ENCODE assay signal across 1 cellular context in genomic region chr10:71223365-71224058, GRCh38.
TF ChIP-seq lines count a peak whose summit lies in the region.

No MANE protein-coding gene starts in this region.

TF ChIP-seq in K562, 482 proteins besides CTCF, POLR2A, EP300 and RAD21 (continued from another document and continues in another):
- TF ChIP-seq ILF3 (IDR thresholded peaks at IDR 0.05; ENCODE audit: borderline replicate concordance), result no peak
- TF ChIP-seq KAT7 (CRISPR knock-in tag; IDR thresholded peaks at IDR 0.05; ENCODE audit: borderline replicate concordance), result no peak
- TF ChIP-seq RBBP5 (IDR thresholded peaks at IDR 0.05; ENCODE audit: borderline replicate concordance, insufficient read depth, low read length, poor library complexity, severe bottlenecking), result no peak
- no peak for TF ChIP-seq SFPQ (IDR thresholded peaks at IDR 0.05; ENCODE audit: low read depth, low read length)
- TF ChIP-seq MYNN (IDR thresholded peaks at IDR 0.05), result 0 out of 2 replicates have a peak, but pooled peaks have one; percentile 24
- TF ChIP-seq MYNN (CRISPR knock-in tag; IDR thresholded peaks at IDR 0.05), result no peak
- no peak for TF ChIP-seq BCL6 (CRISPR knock-in tag; IDR thresholded peaks at IDR 0.05)
- no peak; the same call in 1 of the 2 replicates for TF ChIP-seq ZBTB1 (CRISPR knock-in tag; IDR thresholded peaks at IDR 0.05; ENCODE audit: borderline replicate concordance, low read depth)
- no peak for TF ChIP-seq FUS (optimal IDR thresholded peaks at IDR 0.05; ENCODE audit: low read depth, low read length)
- no peak for TF ChIP-seq TBP (optimal IDR thresholded peaks at IDR 0.05; ENCODE audit: low read depth, low read length)
- no peak for TF ChIP-seq ZC3H4 (CRISPR knock-in tag; IDR thresholded peaks at IDR 0.05; ENCODE audit: borderline replicate concordance)
- peak; percentile 86 for TF ChIP-seq TAL1 (IDR thresholded peaks at IDR 0.05)
- no peak for TF ChIP-seq MTF1 (CRISPR knock-in tag; IDR thresholded peaks at IDR 0.05; ENCODE audit: borderline replicate concordance)
- TF ChIP-seq ZBTB8A (IDR thresholded peaks at IDR 0.05; ENCODE audit: partially characterized antibody), result no peak
- TF ChIP-seq CCNT2 (IDR thresholded peaks at IDR 0.05; ENCODE audit: borderline replicate concordance, extremely low read depth, insufficient read length, low read depth, low read length), result peak; percentile 49
- TF ChIP-seq PHF20 (IDR thresholded peaks at IDR 0.05; ENCODE audit: partially characterized antibody), result no peak
- no peak for TF ChIP-seq ATF3 (IDR thresholded peaks at IDR 0.05)
- no peak for TF ChIP-seq ATF3 (CRISPR knock-in tag; conservative IDR thresholded peaks at IDR 0.05)
- peak; percentile 71 for TF ChIP-seq MTA2 (IDR thresholded peaks at IDR 0.05; ENCODE audit: low read depth)
- no peak for TF ChIP-seq ETS1 (conservative IDR thresholded peaks at IDR 0.05; ENCODE audit: control insufficient read depth, low read depth, low read length)
- TF ChIP-seq ZEB2 (IDR thresholded peaks at IDR 0.05), result peak; percentile 72
- TF ChIP-seq PPARD (CRISPR knock-in tag; IDR thresholded peaks at IDR 0.05), result no peak
- TF ChIP-seq ZNF586 (CRISPR knock-in tag; conservative IDR thresholded peaks at IDR 0.05), result no peak
- peak; percentile 24; the same call in 1 of the 2 replicates for TF ChIP-seq SMARCE1 (IDR thresholded peaks at IDR 0.05)
- no peak for TF ChIP-seq THRA (IDR thresholded peaks at IDR 0.05)
- no peak for TF ChIP-seq E2F5 (CRISPR knock-in tag; IDR thresholded peaks at IDR 0.05)
- TF ChIP-seq ZNF639 (CRISPR knock-in tag; conservative IDR thresholded peaks at IDR 0.05 in 1 of 2, IDR thresholded peaks at IDR 0.05 in 1 of 2), result 0 out of 4 replicates have a peak, but pooled peaks of 1 of the 2 experiments have one; percentile 29
- no peak for TF ChIP-seq DLX4 (CRISPR knock-in tag; IDR thresholded peaks at IDR 0.05)
- TF ChIP-seq SAP30 (IDR thresholded peaks at IDR 0.05; ENCODE audit: borderline replicate concordance, insufficient read depth, low read depth, low read length, poor library complexity, severe bottlenecking), result no peak
- TF ChIP-seq MLX (CRISPR knock-in tag; conservative IDR thresholded peaks at IDR 0.05), result no peak
- TF ChIP-seq POLR2AphosphoS5 (IDR thresholded peaks at IDR 0.05; ENCODE audit: control insufficient read depth, insufficient read depth, low read depth, low read length), result peak; percentile 27; the same call in 1 of the 2 replicates
- no peak for TF ChIP-seq ERF (CRISPR knock-in tag; IDR thresholded peaks at IDR 0.05)
- peak; percentile 80 for TF ChIP-seq PML (IDR thresholded peaks at IDR 0.05; ENCODE audit: low read length)
- TF ChIP-seq POLR2H (tag; IDR thresholded peaks at IDR 0.05; ENCODE audit: low read depth), result no peak
- peak; percentile 85 for TF ChIP-seq CBFA2T3 (IDR thresholded peaks at IDR 0.05)
- TF ChIP-seq ELF4 (CRISPR knock-in tag; IDR thresholded peaks at IDR 0.05), result no peak
- no peak for TF ChIP-seq CAMTA2 (CRISPR knock-in tag; conservative IDR thresholded peaks at IDR 0.05)
- TF ChIP-seq ZFX (CRISPR knock-in tag; IDR thresholded peaks at IDR 0.05), result peak; percentile 47
- TF ChIP-seq RBM25 (IDR thresholded peaks at IDR 0.05; ENCODE audit: low read depth, low read length, severe bottlenecking), result no peak
- no peak for TF ChIP-seq RB1 (IDR thresholded peaks at IDR 0.05; ENCODE audit: low read depth)
- no peak for TF ChIP-seq JUNB (CRISPR knock-in tag; conservative IDR thresholded peaks at IDR 0.05)
- no peak for TF ChIP-seq THAP12 (CRISPR knock-in tag; IDR thresholded peaks at IDR 0.05)
- TF ChIP-seq ZNF224 (CRISPR knock-in tag; IDR thresholded peaks at IDR 0.05), result no peak
- TF ChIP-seq ZNF133 (CRISPR knock-in tag; IDR thresholded peaks at IDR 0.05), result no peak
- no peak for TF ChIP-seq BHLHE40 (IDR thresholded peaks at IDR 0.05; ENCODE audit: low read length)
- TF ChIP-seq NEUROD1 (IDR thresholded peaks at IDR 0.05; ENCODE audit: borderline replicate concordance, low read depth, low read length, partially characterized antibody), result no peak
- no peak for TF ChIP-seq NELFE (IDR thresholded peaks at IDR 0.05; ENCODE audit: insufficient read depth, insufficient read length)
- TF ChIP-seq ZNF124 (CRISPR knock-in tag; IDR thresholded peaks at IDR 0.05), result no peak
- no peak for TF ChIP-seq ZNF384 (IDR thresholded peaks at IDR 0.05; ENCODE audit: low read depth, low read length)
- peak; percentile 18 to 61; a peak in 2 of 4 replicates for TF ChIP-seq MAZ (CRISPR knock-in tag; conservative IDR thresholded peaks at IDR 0.05 in 1 of 2, IDR thresholded peaks at IDR 0.05 in 1 of 2)
- TF ChIP-seq RBM17 (IDR thresholded peaks at IDR 0.05; ENCODE audit: borderline replicate concordance, low read depth, low read length), result no peak
- peak; percentile 71; the same call in 1 of the 2 replicates for TF ChIP-seq ZNF197 (CRISPR knock-in tag; IDR thresholded peaks at IDR 0.05; ENCODE audit: low read depth)
- TF ChIP-seq TCF15 (CRISPR knock-in tag; IDR thresholded peaks at IDR 0.05), result no peak
- no peak for TF ChIP-seq KHSRP (IDR thresholded peaks at IDR 0.05)
- peak; percentile 31; the same call in 1 of the 2 replicates for TF ChIP-seq ZNF584 (CRISPR knock-in tag; IDR thresholded peaks at IDR 0.05; ENCODE audit: low read depth)
- TF ChIP-seq BRD4 (IDR thresholded peaks at IDR 0.05), result no peak
- no peak for TF ChIP-seq FOXM1 (IDR thresholded peaks at IDR 0.05; ENCODE audit: low read depth)
- no peak for TF ChIP-seq FOXM1 (CRISPR knock-in tag; IDR thresholded peaks at IDR 0.05; ENCODE audit: low read depth)
- no peak for TF ChIP-seq TRIM28 (IDR thresholded peaks at IDR 0.05)
- no peak for TF ChIP-seq ZNF785 (CRISPR knock-in tag; IDR thresholded peaks at IDR 0.05)
- TF ChIP-seq ELF2 (CRISPR knock-in tag; IDR thresholded peaks at IDR 0.05), result no peak
- peak; percentile 69 for TF ChIP-seq L3MBTL2 (IDR thresholded peaks at IDR 0.05)
- no peak for TF ChIP-seq ID3 (CRISPR knock-in tag; IDR thresholded peaks at IDR 0.05)
- TF ChIP-seq ID3 (tag; IDR thresholded peaks at IDR 0.05), result peak; percentile 73; the same call in 1 of the 2 replicates
- TF ChIP-seq NR2C1 (IDR thresholded peaks at IDR 0.05), result no peak
- no peak for TF ChIP-seq NR2C1 (tag; IDR thresholded peaks at IDR 0.05)
- TF ChIP-seq TFAP4 (CRISPR knock-in tag; IDR thresholded peaks at IDR 0.05; ENCODE audit: borderline replicate concordance), result peak; percentile 93
- no peak for TF ChIP-seq SP1 (CRISPR knock-in tag; IDR thresholded peaks at IDR 0.05)
- no peak for TF ChIP-seq THRAP3 (IDR thresholded peaks at IDR 0.05; ENCODE audit: borderline replicate concordance)
